In the genomic region with DNA sequence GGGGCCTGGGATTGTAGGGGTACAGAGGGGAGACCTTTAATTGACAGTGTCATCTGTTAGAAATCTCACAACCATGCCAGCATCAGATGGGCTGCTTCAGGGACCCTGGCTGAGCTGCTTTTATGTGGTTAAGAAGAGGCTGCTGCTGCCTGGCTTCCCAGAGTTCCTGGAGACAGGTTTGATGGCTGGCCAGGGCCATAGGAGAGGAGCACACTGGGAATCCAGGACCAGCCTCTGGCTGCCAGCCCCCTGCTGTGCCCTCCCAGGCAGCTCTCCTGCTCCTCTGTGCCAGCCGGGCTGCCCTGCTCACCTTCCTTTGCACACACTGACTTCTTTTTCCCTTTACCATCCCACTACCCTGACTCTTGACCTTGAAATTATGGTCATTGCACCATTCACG, we compare ENCODE assay signal across 1 cellular context.
A peak's percentile ranks its signal among the peaks of the same experiment; 100 is the strongest.
TF ChIP-seq lines count a peak whose summit lies in the region.

No MANE protein-coding gene starts in this region.

TF ChIP-seq in HEK293, 187 proteins besides CTCF, POLR2A, EP300 and RAD21 (continued from another document):
- TF ChIP-seq, protein P1, sequence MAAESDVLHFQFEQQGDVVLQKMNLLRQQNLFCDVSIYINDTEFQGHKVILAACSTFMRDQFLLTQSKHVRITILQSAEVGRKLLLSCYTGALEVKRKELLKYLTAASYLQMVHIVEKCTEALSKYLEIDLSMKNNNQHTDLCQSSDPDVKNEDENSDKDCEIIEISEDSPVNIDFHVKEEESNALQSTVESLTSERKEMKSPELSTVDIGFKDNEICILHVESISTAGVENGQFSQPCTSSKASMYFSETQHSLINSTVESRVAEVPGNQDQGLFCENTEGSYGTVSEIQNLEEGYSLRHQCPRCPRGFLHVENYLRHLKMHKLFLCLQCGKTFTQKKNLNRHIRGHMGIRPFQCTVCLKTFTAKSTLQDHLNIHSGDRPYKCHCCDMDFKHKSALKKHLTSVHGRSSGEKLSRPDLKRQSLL (tag by site-specific recombination; IDR thresholded peaks at IDR 0.05) = no peak
- no peak for TF ChIP-seq KLF8 (tag by site-specific recombination; IDR thresholded peaks at IDR 0.05)
- TF ChIP-seq, protein P2, sequence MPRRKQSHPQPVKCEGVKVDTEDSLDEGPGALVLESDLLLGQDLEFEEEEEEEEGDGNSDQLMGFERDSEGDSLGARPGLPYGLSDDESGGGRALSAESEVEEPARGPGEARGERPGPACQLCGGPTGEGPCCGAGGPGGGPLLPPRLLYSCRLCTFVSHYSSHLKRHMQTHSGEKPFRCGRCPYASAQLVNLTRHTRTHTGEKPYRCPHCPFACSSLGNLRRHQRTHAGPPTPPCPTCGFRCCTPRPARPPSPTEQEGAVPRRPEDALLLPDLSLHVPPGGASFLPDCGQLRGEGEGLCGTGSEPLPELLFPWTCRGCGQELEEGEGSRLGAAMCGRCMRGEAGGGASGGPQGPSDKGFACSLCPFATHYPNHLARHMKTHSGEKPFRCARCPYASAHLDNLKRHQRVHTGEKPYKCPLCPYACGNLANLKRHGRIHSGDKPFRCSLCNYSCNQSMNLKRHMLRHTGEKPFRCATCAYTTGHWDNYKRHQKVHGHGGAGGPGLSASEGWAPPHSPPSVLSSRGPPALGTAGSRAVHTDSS (tag by site-specific recombination; IDR thresholded peaks at IDR 0.05) = no peak
- TF ChIP-seq SCRT1 (tag by site-specific recombination; IDR thresholded peaks at IDR 0.05; ENCODE audit: borderline replicate concordance) = no peak
- TF ChIP-seq ZIC2 (tag by site-specific recombination; IDR thresholded peaks at IDR 0.05) = peak; percentile 54
- TF ChIP-seq SETDB1 (IDR thresholded peaks at IDR 0.05; ENCODE audit: insufficient read length, low read length) = no peak
- TF ChIP-seq GLIS1 (tag by site-specific recombination; IDR thresholded peaks at IDR 0.05) = peak; percentile 46; the same call in 1 of the 2 replicates
